16 cellular contexts compared by ENCODE assay signal in genomic region chr7:605661-606450, GRCh38.
A peak's percentile ranks its signal among the peaks of the same experiment; 100 is the strongest.
DNase-seq lines count a peak whose midpoint lies in the region; ATAC-seq, FAIRE-seq and TF ChIP-seq lines count a peak whose summit lies in the region.
"Had no signal": no experiment of that assay in that cellular context is flagged by ENCODE, and none has a peak within 500 bp of the region (broad histone marks: within the 10 kb centered on the region; RNA-seq: fewer than 3 reads in every experiment).

No MANE protein-coding gene starts in this region.

- H3K4me3 ChIP-seq in lower lobe of right lung (no peak overlapping the region), upper lobe of right lung (no peak overlapping the region)

- no peak for DNase-seq in activated naive CD4-positive, alpha-beta T cell treated with anti-CD3 and anti-CD28 coated beads for 36 hours
- DNase-seq in activated naive CD4-positive, alpha-beta T cell treated with Interleukin-2 at 50 U/mL for 16 hours: no peak
- no peak for DNase-seq in lower lobe of right lung
- DNase-seq in upper lobe of right lung: no peak
- DNase-seq in GM12891 (ENCODE audit: insufficient read length, low spot score): no peak
- no peak for DNase-seq in midbrain (lab: John Stamatoyannopoulos, UW)
- DNase-seq: activated T-cell treated with anti-CD3 and anti-CD28 coated beads, Interleukin-2, amount 50 U/mL, for 4 hours; DMS79; erythroblast; NCI-H1105 treated with DMSO at 0.1 percent for 48 hours; NCI-H345 had no signal

- peaks cover 77% of the 10 kb centered on the region for H3K4me1 Mint-ChIP-seq in activated naive CD4-positive, alpha-beta T cell treated with anti-CD3 and anti-CD28 coated beads for 36 hours (ENCODE audit: low read depth)
- H3K4me1 Mint-ChIP-seq in activated naive CD8-positive, alpha-beta T cell (ENCODE audit: low read depth): peaks cover 73% of the 10 kb centered on the region

- peaks cover 12% of the 10 kb centered on the region for H3K9me3 Mint-ChIP-seq in activated naive CD4-positive, alpha-beta T cell treated with anti-CD3 and anti-CD28 coated beads for 36 hours
- no peaks in the 10 kb centered on the region for H3K9me3 Mint-ChIP-seq in activated naive CD8-positive, alpha-beta T cell (ENCODE audit: low read depth)

- intact Hi-C loops in activated naive CD4-positive, alpha-beta T cell treated with anti-CD3 and anti-CD28 coated beads for 36 hours (cut with micrococcal nuclease): no loop called here
- intact Hi-C loops in lower lobe of right lung (cut with DNase I) (no loop called here), upper lobe of right lung (cut with DNase I) (no loop called here)

- CTCF ChIA-PET in activated naive CD4-positive, alpha-beta T cell treated with anti-CD3 and anti-CD28 coated beads for 36 hours (lab: Charles Lee): interaction anchor here (1.2 kb wide), 1 partner anchor 9 kb away, joined by 4 read pairs; no protein-coding TSS in a partner anchor

- no peak for TF ChIP-seq CTCF in lower lobe of right lung (IDR thresholded peaks at IDR 0.05)
- no peak for TF ChIP-seq CTCF in upper lobe of right lung (IDR thresholded peaks at IDR 0.05)

- no peak for FAIRE-seq in GM12891 (lab: Jason Lieb, UNC)
- FAIRE-seq: GM19239 had no signal

- peak overlapping the region; percentile 100 for H3K27ac Mint-ChIP-seq in activated naive CD4-positive, alpha-beta T cell treated with anti-CD3 and anti-CD28 coated beads for 36 hours
- H3K27ac Mint-ChIP-seq in activated naive CD8-positive, alpha-beta T cell: peak overlapping the region; percentile 80

- H3K27me3 ChIP-seq in lower lobe of right lung (ENCODE audit: low read depth): no peaks in the 10 kb centered on the region
- no peaks in the 10 kb centered on the region for H3K27me3 ChIP-seq in upper lobe of right lung

- no peaks in the 10 kb centered on the region for H3K27me3 Mint-ChIP-seq in activated naive CD4-positive, alpha-beta T cell treated with anti-CD3 and anti-CD28 coated beads for 36 hours (ENCODE audit: low read depth)
- no peaks in the 10 kb centered on the region for H3K27me3 Mint-ChIP-seq in activated naive CD8-positive, alpha-beta T cell

- H3K9me3 ChIP-seq in lower lobe of right lung (no peaks in the 10 kb centered on the region), upper lobe of right lung (no peaks in the 10 kb centered on the region)
- H3K9me3 ChIP-seq: neutrophil had no signal

- peaks cover 43% of the 10 kb centered on the region for H3K36me3 Mint-ChIP-seq in activated naive CD4-positive, alpha-beta T cell treated with anti-CD3 and anti-CD28 coated beads for 36 hours (ENCODE audit: low read depth)
- peaks cover 21% of the 10 kb centered on the region for H3K36me3 Mint-ChIP-seq in activated naive CD8-positive, alpha-beta T cell

- no peaks in the 10 kb centered on the region for H3K36me3 ChIP-seq in lower lobe of right lung
- H3K36me3 ChIP-seq in upper lobe of right lung: no peaks in the 10 kb centered on the region
- H3K36me3 ChIP-seq: neutrophil had no signal

- H3K4me1 ChIP-seq in lower lobe of right lung (peaks cover 63% of the 10 kb centered on the region), upper lobe of right lung (peaks cover 52% of the 10 kb centered on the region)

- no peak overlapping the region for H3K4me3 Mint-ChIP-seq in activated naive CD4-positive, alpha-beta T cell treated with anti-CD3 and anti-CD28 coated beads for 36 hours
- H3K4me3 Mint-ChIP-seq in activated naive CD8-positive, alpha-beta T cell: peak overlapping the region; percentile 42

- no peak for ATAC-seq in lower lobe of right lung
- no peak for ATAC-seq in upper lobe of right lung
- no peak for ATAC-seq in HG02763 (IDR thresholded peaks at IDR 0.05; ENCODE audit: unreplicated experiment)
- ATAC-seq: activated T-cell treated with anti-CD3 and anti-CD28 coated beads, Interleukin-2, amount 50 U/mL, for 4 hours; left cardiac atrium had no signal

- no peak for TF ChIP-seq POLR2A in GM12891 (IDR thresholded peaks at IDR 0.05; ENCODE audit: low read depth, low read length)

- H3K27ac ChIP-seq in lower lobe of right lung: peak overlapping the region; percentile 91
- peak overlapping the region; percentile 92 for H3K27ac ChIP-seq in upper lobe of right lung
- H3K27ac ChIP-seq: neutrophil had no signal

TF ChIP-seq in GM12891, 5 proteins besides CTCF, POLR2A, EP300 and RAD21:
- no peak for TF ChIP-seq POU2F2 (IDR thresholded peaks at IDR 0.05; ENCODE audit: low read depth, low read length)
- no peak for TF ChIP-seq POLR2AphosphoS5 (IDR thresholded peaks at IDR 0.05; ENCODE audit: low read depth, low read length)
- no peak for TF ChIP-seq SPI1 (IDR thresholded peaks at IDR 0.05; ENCODE audit: low read depth, low read length)
- TF ChIP-seq PAX5 (IDR thresholded peaks at IDR 0.05; ENCODE audit: insufficient read depth, low read length, severe bottlenecking): no peak
- TF ChIP-seq TAF1 (IDR thresholded peaks at IDR 0.05; ENCODE audit: low read depth, low read length): no peak
